In genomic region chr1:92081031-92081430, GRCh38 we compare ENCODE assay signal across 8 cellular contexts. TPM values are rescaled to one million over a fixed set of nuclear protein-coding genes. Genes with fewer than 3 reads are reported as not detected.
DNase-seq lines count a peak whose midpoint lies in the region; ATAC-seq and TF ChIP-seq lines count a peak whose summit lies in the region.

No MANE protein-coding gene starts in this region.

- peak overlapping the region; percentile 72 for H3K4me2 ChIP-seq in OCI-LY7 (ENCODE audit: low read length)
- peak overlapping the region; percentile 81 for H3K4me2 ChIP-seq in osteoblast (ENCODE audit: insufficient read depth, low read length)

- H3K4me3 Mint-ChIP-seq in CD8-positive, alpha-beta T cell, result peak overlapping the region; percentile 95

- no peaks in the 10 kb centered on the region for H3K27me3 Mint-ChIP-seq in CD8-positive, alpha-beta T cell (ENCODE audit: low read depth)

- H4K20me1 ChIP-seq in OCI-LY7 (ENCODE audit: insufficient read depth, low read length), result no peaks in the 10 kb centered on the region
- no peaks in the 10 kb centered on the region for H4K20me1 ChIP-seq in osteoblast (ENCODE audit: insufficient read depth, low read length)

- DNase-seq in CD8-positive, alpha-beta T cell, result no peak
- DNase-seq in OCI-LY7 (ENCODE audit: low spot score) (no peak), epithelial cell of esophagus (ENCODE audit: low read depth) (no peak), osteoblast (ENCODE audit: insufficient read length, low spot score, missing footprints) (no peak), A172 (ENCODE audit: low spot score) (no peak), hepatic stellate cell (ENCODE audit: low spot score) (no peak), glomerular visceral epithelial cell (ENCODE audit: extremely low spot score) (no peak)

- no peaks in the 10 kb centered on the region for H3K9me2 ChIP-seq in OCI-LY7 (ENCODE audit: insufficient read depth, low read length)

- CTCF ChIA-PET in CD8-positive, alpha-beta T cell (lab: Charles Lee), result interaction anchor here (0.7 kb wide), 2 partner anchors 13 to 543 kb away, joined by 3 to 6 read pairs; no protein-coding TSS in a partner anchor
- CTCF ChIA-PET in OCI-LY7 (lab: Charles Lee; ENCODE audit: unreplicated experiment), result no interaction called here

- no peaks in the 10 kb centered on the region for H3K27me3 ChIP-seq in CD8-positive, alpha-beta T cell (ENCODE audit: insufficient read depth, low read length)
- H3K27me3 ChIP-seq in osteoblast (ENCODE audit: insufficient read depth, low read length), result no peaks in the 10 kb centered on the region

- peaks cover 13% of the 10 kb centered on the region for H3K4me1 Mint-ChIP-seq in CD8-positive, alpha-beta T cell (ENCODE audit: low read depth)

- peak overlapping the region; percentile 88 for H3K4me3 ChIP-seq in CD8-positive, alpha-beta T cell (ENCODE audit: low read depth, low read length)
- H3K4me3 ChIP-seq in OCI-LY7 (ENCODE audit: low read depth, low read length, poor library complexity, severe bottlenecking), result peak overlapping the region; percentile 68
- peak overlapping the region; percentile 88 for H3K4me3 ChIP-seq in epithelial cell of esophagus (ENCODE audit: low read length)
- H3K4me3 ChIP-seq in osteoblast (ENCODE audit: insufficient read depth, low read length), result peak overlapping the region; percentile 80

- peak overlapping the region; percentile 93 for H3K27ac Mint-ChIP-seq in CD8-positive, alpha-beta T cell

- H3K36me3 ChIP-seq in CD8-positive, alpha-beta T cell (ENCODE audit: insufficient read depth, low read length), result no peaks in the 10 kb centered on the region
- H3K36me3 ChIP-seq in OCI-LY7 (ENCODE audit: insufficient read depth, low read length), result no peaks in the 10 kb centered on the region
- no peaks in the 10 kb centered on the region for H3K36me3 ChIP-seq in osteoblast (ENCODE audit: insufficient read depth, low read length)

- H3K9me3 Mint-ChIP-seq in CD8-positive, alpha-beta T cell, result peaks cover 12% of the 10 kb centered on the region

- H3K36me3 Mint-ChIP-seq in CD8-positive, alpha-beta T cell, result peaks cover 19% of the 10 kb centered on the region

- peak overlapping the region; percentile 92; the same call in 1 of the 2 replicates for H2AFZ ChIP-seq in OCI-LY7 (ENCODE audit: low read length)
- peak overlapping the region; percentile 90 for H2AFZ ChIP-seq in osteoblast (ENCODE audit: low read length)

- peak overlapping the region; percentile 71 for H3K27ac ChIP-seq in CD8-positive, alpha-beta T cell (ENCODE audit: low read depth, low read length)
- H3K27ac ChIP-seq in OCI-LY7 (ENCODE audit: low read depth, low read length, poor library complexity, severe bottlenecking), result no peak overlapping the region
- H3K27ac ChIP-seq in osteoblast (ENCODE audit: low read depth, low read length), result no peak overlapping the region

- peaks cover 4% of the 10 kb centered on the region for H3K9me3 ChIP-seq in CD8-positive, alpha-beta T cell (ENCODE audit: low read length)
- H3K9me3 ChIP-seq in OCI-LY7 (ENCODE audit: low read length) (0 out of 2 replicates have a peak, but pooled peaks cover 4% of the 10 kb centered on the region), osteoblast (ENCODE audit: low read depth, low read length) (peaks cover 1% of the 10 kb centered on the region)

- POLR2A ChIA-PET in CD8-positive, alpha-beta T cell (lab: Charles Lee), result interaction anchor here (0.9 to 1.1 kb wide), 3 partner anchors 9 to 217 kb away, joined by 3 to 4 read pairs (median 3); no protein-coding TSS in a partner anchor
- POLR2A ChIA-PET in OCI-LY7 (lab: Charles Lee), result interaction anchor here (1.0 to 1.8 kb wide), 3 partner anchors 8 to 25 kb away, joined by 3 to 6 read pairs (median 4); no protein-coding TSS in a partner anchor

- H3K79me2 ChIP-seq in OCI-LY7 (ENCODE audit: insufficient read depth, low read depth, low read length), result no peaks in the 10 kb centered on the region
- no peaks in the 10 kb centered on the region for H3K79me2 ChIP-seq in osteoblast (ENCODE audit: insufficient read depth, low read length)

- intact Hi-C loops in CD8-positive, alpha-beta T cell (cut with DNase I, micrococcal nuclease), result loop anchor here (2.0 to 5.0 kb wide), 4 partner anchors 64 to 1059 kb away; partner anchors contain the start of genes BRDT (in 1 of the 2), CDC7 (in 1 of the 2) and ZNF644 (in 1 of the 2)
- intact Hi-C loops in OCI-LY7 (cut with micrococcal nuclease; ENCODE audit: unreplicated experiment), result no loop called here

- BruUV-seq in OCI-LY7 (replicated peaks; lab: Mats Ljungman, UMichigan), result no TSS peak

- peaks cover 5% of the 10 kb centered on the region for H3K4me1 ChIP-seq in CD8-positive, alpha-beta T cell (ENCODE audit: insufficient read depth, low read length)
- peaks cover 5% of the 10 kb centered on the region for H3K4me1 ChIP-seq in OCI-LY7 (ENCODE audit: insufficient read depth, low read length, poor library complexity, severe bottlenecking)
- no peaks in the 10 kb centered on the region for H3K4me1 ChIP-seq in osteoblast (ENCODE audit: insufficient read depth, low read length)

- ATAC-seq in CD8-positive, alpha-beta T cell, result no peak
- ATAC-seq in GM21528 (IDR thresholded peaks at IDR 0.05; ENCODE audit: low FRiP score, unreplicated experiment), result no peak

- TF ChIP-seq CTCF in CD8-positive, alpha-beta T cell (IDR thresholded peaks at IDR 0.05), result no peak
- TF ChIP-seq CTCF in OCI-LY7 (conservative IDR thresholded peaks at IDR 0.05; ENCODE audit: low read length) (no peak), epithelial cell of esophagus (IDR thresholded peaks at IDR 0.05; ENCODE audit: insufficient read depth, low read depth, low read length, missing control alignments) (no peak), osteoblast (IDR thresholded peaks at IDR 0.05; ENCODE audit: extremely low read depth, low read depth, low read length) (no peak)

RNA-seq across cellular contexts. Expression of gene BTBD8, which starts 0.9 kb away (rescaled TPM):
- 1 to 10 TPM in 1 of 2 experiments, under 1 TPM in 1; 0.72 to 1.2 TPM for total RNA-seq in CD8-positive, alpha-beta T cell
- 0.28 TPM in 2 replicates for total RNA-seq in OCI-LY7 (2014; rRNA removed; shearing (Covaris generic))
- 3.3 and 3.4 TPM in 2 replicates for total RNA-seq in OCI-LY7 (2022)
- total RNA-seq in osteoblast, result 5.8 and 8.3 TPM in 2 replicates
- total RNA-seq in A172 (2014; rRNA removed; shearing (Covaris generic)), result 2.4 and 3.4 TPM in 2 replicates

RNA-seq across cellular contexts. Expression of gene SETSIP, which starts 5.8 kb away (rescaled TPM):
- under 1 TPM in 1 of 2 experiments, not detected in 1; 0.52 TPM for total RNA-seq in CD8-positive, alpha-beta T cell
- 0.44 and 0.67 TPM in 2 replicates for total RNA-seq in OCI-LY7 (2014; rRNA removed; shearing (Covaris generic))
- total RNA-seq in OCI-LY7 (2022), result not detected in 2 replicates
- total RNA-seq in osteoblast, result 0.29 and 0.36 TPM in 2 replicates
- total RNA-seq in A172 (2014; rRNA removed; shearing (Covaris generic)), result 1.00 TPM in 1 of 2 replicates, not detected in the other

RNA-seq across cellular contexts. Expression of gene EPHX4, which starts 51.2 kb away (rescaled TPM):
- total RNA-seq in CD8-positive, alpha-beta T cell, result not detected
- not detected in 2 replicates for total RNA-seq in OCI-LY7 (2014; rRNA removed; shearing (Covaris generic))
- total RNA-seq in OCI-LY7 (2022), result not detected in 2 replicates
- 0.29 and 0.36 TPM in 2 replicates for total RNA-seq in osteoblast
- 8.3 and 8.9 TPM in 2 replicates for total RNA-seq in A172 (2014; rRNA removed; shearing (Covaris generic))
